ENCODE assay signal across 23 cellular contexts in genomic region chr19:29685326-29685725, GRCh38. TPM values are rescaled to one million over a fixed set of nuclear protein-coding genes. Genes with fewer than 3 reads are reported as not detected.
A peak's percentile ranks its signal among the peaks of the same experiment; 100 is the strongest.
DNase-seq lines count a peak whose midpoint lies in the region; ATAC-seq, FAIRE-seq and TF ChIP-seq lines count a peak whose summit lies in the region.
"Had no signal": no experiment of that assay in that cellular context is flagged by ENCODE, and none has a peak within 500 bp of the region (broad histone marks: within the 10 kb centered on the region; RNA-seq: fewer than 3 reads in every experiment).

No MANE protein-coding gene starts in this region.

- peaks cover 8% of the 10 kb centered on the region for H3K36me3 Mint-ChIP-seq in activated CD4-positive, alpha-beta T cell treated with anti-CD3 and anti-CD28 coated beads, Interleukin-2, amount 10 ng/mL, durations not matched to agents 24 days and 14 days (ENCODE audit: low read depth)
- H3K36me3 Mint-ChIP-seq in astrocyte (ENCODE audit: low read depth, unreplicated experiment) = peaks cover 3% of the 10 kb centered on the region
- peaks cover 4 to 9% (median 4%) of the 10 kb centered on the region in 3 donors for H3K36me3 Mint-ChIP-seq in immature natural killer cell
- peaks cover 11% of the 10 kb centered on the region for H3K36me3 Mint-ChIP-seq in activated CD4-positive, alpha-beta memory T cell treated with anti-CD3 and anti-CD28 coated beads, Interleukin-2, amount 10 ng/mL, durations not matched to agents 7 days and 5 days (ENCODE audit: low read depth)

- CTCF ChIA-PET in activated CD4-positive, alpha-beta memory T cell treated with anti-CD3 and anti-CD28 coated beads, Interleukin-2, amount 10 ng/mL, durations not matched to agents 7 days and 5 days (lab: Charles Lee) = interaction anchor here (2.0 to 2.3 kb wide), 2 partner anchors 31 to 75 kb away, joined by 7 read pairs; no protein-coding TSS in a partner anchor

- no peaks in the 10 kb centered on the region for H4K20me1 ChIP-seq in astrocyte (ENCODE audit: insufficient read depth, low read length)

- H2AFZ ChIP-seq in astrocyte (ENCODE audit: low read depth, low read length) = no peak overlapping the region

- H3K27ac Mint-ChIP-seq in activated CD4-positive, alpha-beta T cell treated with anti-CD3 and anti-CD28 coated beads, Interleukin-2, amount 10 ng/mL, durations not matched to agents 24 days and 14 days = peak overlapping the region; percentile 66
- H3K27ac Mint-ChIP-seq in astrocyte (ENCODE audit: unreplicated experiment) (no peak overlapping the region), immature natural killer cell (peak overlapping the region; percentile 37 to 82 (median 56))
- no peak overlapping the region for H3K27ac Mint-ChIP-seq in activated CD4-positive, alpha-beta memory T cell treated with anti-CD3 and anti-CD28 coated beads, Interleukin-2, amount 10 ng/mL, durations not matched to agents 7 days and 5 days
- H3K27ac Mint-ChIP-seq: activated CD8-positive, alpha-beta T cell treated with anti-CD3 and anti-CD28 coated beads, Interleukin-2, amount 10 ng/mL, durations not matched to agents 7 days and 5 days; activated naive CD8-positive, alpha-beta T cell; progenitor cell of endocrine pancreas had no signal

- no peaks in the 10 kb centered on the region for H3K79me2 ChIP-seq in astrocyte (ENCODE audit: insufficient read depth, low read length)

- H3K36me3 ChIP-seq in astrocyte (ENCODE audit: insufficient read depth, low read length) (no peaks in the 10 kb centered on the region), thoracic aorta (no peaks in the 10 kb centered on the region)
- H3K36me3 ChIP-seq: cardiac muscle cell, HAP-1, heart right ventricle, WERI-Rb-1 had no signal

- H3K4me3 ChIP-seq in astrocyte (ENCODE audit: insufficient read depth, low read depth, low read length) = no peak overlapping the region
- peak overlapping the region; percentile 17 for H3K4me3 ChIP-seq in thoracic aorta
- H3K4me3 ChIP-seq in dorsolateral prefrontal cortex = no peak overlapping the region
- H3K4me3 ChIP-seq: BLaER1 treated with 17β-estradiol and CSF1 and Interleukin-3, amounts not matched to agents 10 nM and 100 nM; cardiac muscle cell; HAP-1; heart right ventricle; testis had no signal

- no peak for TF ChIP-seq CTCF in astrocyte (IDR thresholded peaks at IDR 0.05; ENCODE audit: insufficient read depth, low read depth, low read length)
- no peak for TF ChIP-seq CTCF in thoracic aorta (IDR thresholded peaks at IDR 0.05)
- TF ChIP-seq CTCF in dorsolateral prefrontal cortex (IDR thresholded peaks at IDR 0.05 in 54 of 56, conservative IDR thresholded peaks at IDR 0.05 in 2 of 56; ENCODE audit: low read depth in 1 of 56, partially characterized antibody in 56 of 56) = no peak

- intact Hi-C loops in activated CD4-positive, alpha-beta T cell treated with anti-CD3 and anti-CD28 coated beads, Interleukin-2, amount 10 ng/mL, durations not matched to agents 24 days and 14 days (cut with micrococcal nuclease) = loop anchor here (5.0 kb wide), 1 partner anchor 63 kb away; no protein-coding TSS in a partner anchor
- intact Hi-C loops in dorsolateral prefrontal cortex (cut with DNase I) = no loop called here

- no peak for DNase-seq in activated CD4-positive, alpha-beta T cell treated with anti-CD3 and anti-CD28 coated beads, Interleukin-2, amount 10 ng/mL, durations not matched to agents 24 days and 14 days
- DNase-seq in activated CD4-positive, alpha-beta T cell treated with anti-CD3 and anti-CD28 coated beads for 1 hour = no peak
- peak; percentile 64 for DNase-seq in astrocyte (ENCODE audit: low read depth)
- DNase-seq in immature natural killer cell = no peak
- DNase-seq in thoracic aorta (ENCODE audit: low spot score) = no peak
- DNase-seq in dorsolateral prefrontal cortex = no peak
- DNase-seq in activated CD4-positive, alpha-beta memory T cell treated with anti-CD3 and anti-CD28 coated beads, Interleukin-2, amount 10 ng/mL, durations not matched to agents 7 days and 5 days = no peak
- no peak for DNase-seq in occipital lobe (lab: John Stamatoyannopoulos, UW)
- DNase-seq: activated CD8-positive, alpha-beta T cell treated with anti-CD3 and anti-CD28 coated beads, Interleukin-2, amount 10 ng/mL, durations not matched to agents 7 days and 5 days; heart right ventricle; Kasumi-1; naive thymus-derived CD8-positive, alpha-beta T cell; NCI-H1436; testis; WERI-Rb-1 had no signal

- H3K27ac ChIP-seq in astrocyte (ENCODE audit: low read depth, low read length) = no peak overlapping the region
- peak overlapping the region in 1 of 2 donors; percentile 47 for H3K27ac ChIP-seq in thoracic aorta
- peak overlapping the region in 18 of 59 donors; percentile 4 to 100 (median 36) for H3K27ac ChIP-seq in dorsolateral prefrontal cortex
- H3K27ac ChIP-seq: BLaER1 treated with 17β-estradiol and CSF1 and Interleukin-3, amounts not matched to agents 10 nM and 100 nM; cardiac muscle cell; heart right ventricle; testis; WERI-Rb-1 had no signal

- no peak overlapping the region for H3K9ac ChIP-seq in astrocyte (ENCODE audit: low read length)
- H3K9ac ChIP-seq: BLaER1 treated with 17β-estradiol and CSF1 and Interleukin-3, amounts not matched to agents 10 nM and 100 nM had no signal

- POLR2A ChIA-PET in activated CD4-positive, alpha-beta memory T cell treated with anti-CD3 and anti-CD28 coated beads, Interleukin-2, amount 10 ng/mL, durations not matched to agents 7 days and 5 days (lab: Charles Lee) = interaction anchor here (1.1 to 3.3 kb wide), 4 partner anchors 13 to 79 kb away, joined by 6 to 12 read pairs (median 8); partner anchors contain the start of gene POP4

- H3K4me3 Mint-ChIP-seq in activated CD4-positive, alpha-beta T cell treated with anti-CD3 and anti-CD28 coated beads, Interleukin-2, amount 10 ng/mL, durations not matched to agents 24 days and 14 days = no peak overlapping the region
- H3K4me3 Mint-ChIP-seq in astrocyte (ENCODE audit: unreplicated experiment) (no peak overlapping the region), immature natural killer cell (peak overlapping the region in 1 of 5 donors; percentile 20)
- no peak overlapping the region for H3K4me3 Mint-ChIP-seq in activated CD4-positive, alpha-beta memory T cell treated with anti-CD3 and anti-CD28 coated beads, Interleukin-2, amount 10 ng/mL, durations not matched to agents 7 days and 5 days
- H3K4me3 Mint-ChIP-seq: activated CD8-positive, alpha-beta T cell treated with anti-CD3 and anti-CD28 coated beads, Interleukin-2, amount 10 ng/mL, durations not matched to agents 7 days and 5 days; activated naive CD8-positive, alpha-beta T cell had no signal

- FAIRE-seq in astrocyte (lab: Jason Lieb, UNC) = no peak
- FAIRE-seq: G401.6, islet of Langerhans had no signal

- no peak for ATAC-seq in thoracic aorta (ENCODE audit: insufficient number of reproducible peaks, low FRiP score, low read depth)
- ATAC-seq: activated CD8-positive, alpha-beta T cell treated with anti-CD3 and anti-CD28 coated beads, Interleukin-2, amount 10 ng/mL, durations not matched to agents 7 days and 5 days; esophagus mucosa; naive thymus-derived CD8-positive, alpha-beta T cell had no signal

- peaks cover 47% of the 10 kb centered on the region for H3K4me1 Mint-ChIP-seq in activated CD4-positive, alpha-beta T cell treated with anti-CD3 and anti-CD28 coated beads, Interleukin-2, amount 10 ng/mL, durations not matched to agents 24 days and 14 days
- peaks cover 22% of the 10 kb centered on the region for H3K4me1 Mint-ChIP-seq in astrocyte (ENCODE audit: low read depth, unreplicated experiment)
- peaks cover 79 to 82% of the 10 kb centered on the region in 2 donors for H3K4me1 Mint-ChIP-seq in immature natural killer cell
- peaks cover 57% of the 10 kb centered on the region for H3K4me1 Mint-ChIP-seq in activated CD4-positive, alpha-beta memory T cell treated with anti-CD3 and anti-CD28 coated beads, Interleukin-2, amount 10 ng/mL, durations not matched to agents 7 days and 5 days

- H3K9me3 ChIP-seq in astrocyte (ENCODE audit: insufficient read depth, low read depth, low read length) = peaks cover 3% of the 10 kb centered on the region
- H3K9me3 ChIP-seq in thoracic aorta = peaks cover under 1% of the 10 kb centered on the region
- H3K9me3 ChIP-seq: testis had no signal

- no peaks in the 10 kb centered on the region for H3K9me3 Mint-ChIP-seq in activated CD4-positive, alpha-beta T cell treated with anti-CD3 and anti-CD28 coated beads, Interleukin-2, amount 10 ng/mL, durations not matched to agents 24 days and 14 days
- H3K9me3 Mint-ChIP-seq in astrocyte (ENCODE audit: unreplicated experiment) = peaks cover 15% of the 10 kb centered on the region
- peaks cover 0 to 4% (median 1%) of the 10 kb centered on the region in 6 donors for H3K9me3 Mint-ChIP-seq in immature natural killer cell
- peaks cover 4% of the 10 kb centered on the region for H3K9me3 Mint-ChIP-seq in activated CD4-positive, alpha-beta memory T cell treated with anti-CD3 and anti-CD28 coated beads, Interleukin-2, amount 10 ng/mL, durations not matched to agents 7 days and 5 days
- H3K9me3 Mint-ChIP-seq: naive thymus-derived CD8-positive, alpha-beta T cell had no signal

- H3K27me3 Mint-ChIP-seq in activated CD4-positive, alpha-beta T cell treated with anti-CD3 and anti-CD28 coated beads, Interleukin-2, amount 10 ng/mL, durations not matched to agents 24 days and 14 days = no peaks in the 10 kb centered on the region
- peaks cover 2% of the 10 kb centered on the region for H3K27me3 Mint-ChIP-seq in astrocyte (ENCODE audit: low read depth, unreplicated experiment)
- peaks cover 9 to 11% (median 9%) of the 10 kb centered on the region in 3 donors for H3K27me3 Mint-ChIP-seq in immature natural killer cell (ENCODE audit: low read depth in 3 of 3)
- no peaks in the 10 kb centered on the region for H3K27me3 Mint-ChIP-seq in activated CD4-positive, alpha-beta memory T cell treated with anti-CD3 and anti-CD28 coated beads, Interleukin-2, amount 10 ng/mL, durations not matched to agents 7 days and 5 days
- H3K27me3 Mint-ChIP-seq: activated naive CD8-positive, alpha-beta T cell; naive thymus-derived CD8-positive, alpha-beta T cell; progenitor cell of endocrine pancreas had no signal

- H3K4me2 ChIP-seq in astrocyte (ENCODE audit: low read length) = peak overlapping the region; percentile 56

- H3K4me1 ChIP-seq in astrocyte (ENCODE audit: insufficient read depth, low read length) (peaks cover 34% of the 10 kb centered on the region), thoracic aorta (ENCODE audit: control insufficient read depth in 1 of 2, low read depth in 2 of 2) (peaks cover 39 to 81% of the 10 kb centered on the region in 2 donors)
- H3K4me1 ChIP-seq: HAP-1 had no signal

- H3K27me3 ChIP-seq in astrocyte (ENCODE audit: insufficient read depth, low read length) = no peaks in the 10 kb centered on the region
- no peaks in the 10 kb centered on the region for H3K27me3 ChIP-seq in thoracic aorta (replicated peaks; ENCODE audit: insufficient read depth)
- H3K27me3 ChIP-seq in dorsolateral prefrontal cortex = no peaks in the 10 kb centered on the region
- H3K27me3 ChIP-seq: BLaER1 treated with 17β-estradiol and CSF1 and Interleukin-3, amounts not matched to agents 10 nM and 100 nM; cardiac muscle cell; heart right ventricle; testis had no signal

RNA-seq across cellular contexts. Expression of gene PLEKHF1, which starts 20.1 kb away (rescaled TPM):
- total RNA-seq in activated CD4-positive, alpha-beta T cell treated with anti-CD3 and anti-CD28 coated beads, Interleukin-2, amount 10 ng/mL, durations not matched to agents 24 days and 14 days = 24.0 and 26.7 TPM in 2 replicates
- total RNA-seq in astrocyte = 10.8 and 13.1 TPM in 2 replicates
- polyA plus RNA-seq in immature natural killer cell = 100 to 1,000 TPM; 107 to 244 (median 141) TPM
- total RNA-seq in thoracic aorta = 10 to 100 TPM; 21.4 to 56.2 TPM
- total RNA-seq in dorsolateral prefrontal cortex = 10 to 100 TPM in 32 of 120 experiments, 1 to 10 TPM in 88; 3.7 to 27.9 (median 8.5) TPM
- total RNA-seq in activated CD4-positive, alpha-beta memory T cell treated with anti-CD3 and anti-CD28 coated beads, Interleukin-2, amount 10 ng/mL, durations not matched to agents 7 days and 5 days = 10 to 100 TPM; 53.1 to 53.9 TPM
- total RNA-seq in occipital lobe = 1.9 TPM

RNA-seq across cellular contexts. Expression of gene C19orf12, which starts 29.7 kb away (rescaled TPM):
- total RNA-seq in activated CD4-positive, alpha-beta T cell treated with anti-CD3 and anti-CD28 coated beads, Interleukin-2, amount 10 ng/mL, durations not matched to agents 24 days and 14 days = 41.4 and 41.6 TPM in 2 replicates
- total RNA-seq in astrocyte (38.7 and 40.9 TPM in 2 replicates), thoracic aorta (10 to 100 TPM; 36.1 to 46.4 TPM), dorsolateral prefrontal cortex (10 to 100 TPM; 35.8 to 75.4 (median 58.2) TPM), occipital lobe (40.2 TPM)
- polyA plus RNA-seq in immature natural killer cell = 10 to 100 TPM; 32.4 to 68.3 (median 60.3) TPM
- 10 to 100 TPM; 39.2 to 40.7 TPM for total RNA-seq in activated CD4-positive, alpha-beta memory T cell treated with anti-CD3 and anti-CD28 coated beads, Interleukin-2, amount 10 ng/mL, durations not matched to agents 7 days and 5 days

Comparison
In these comparisons a context has a peak if more than half of its experiments do, and no peak if none do; other contexts are left out.
1. H3K27ac Mint-ChIP-seq: peak in activated CD4-positive, alpha-beta T cell treated with anti-CD3 and anti-CD28 coated beads, Interleukin-2, amount 10 ng/mL, durations not matched to agents 24 days and 14 days (single experiment) and immature natural killer cell (6 of 6); none in astrocyte (single experiment) and activated CD4-positive, alpha-beta memory T cell treated with anti-CD3 and anti-CD28 coated beads, Interleukin-2, amount 10 ng/mL, durations not matched to agents 7 days and 5 days (single experiment).